Comparison of ENCODE assay signal across 31 cellular contexts in the genomic region with DNA sequence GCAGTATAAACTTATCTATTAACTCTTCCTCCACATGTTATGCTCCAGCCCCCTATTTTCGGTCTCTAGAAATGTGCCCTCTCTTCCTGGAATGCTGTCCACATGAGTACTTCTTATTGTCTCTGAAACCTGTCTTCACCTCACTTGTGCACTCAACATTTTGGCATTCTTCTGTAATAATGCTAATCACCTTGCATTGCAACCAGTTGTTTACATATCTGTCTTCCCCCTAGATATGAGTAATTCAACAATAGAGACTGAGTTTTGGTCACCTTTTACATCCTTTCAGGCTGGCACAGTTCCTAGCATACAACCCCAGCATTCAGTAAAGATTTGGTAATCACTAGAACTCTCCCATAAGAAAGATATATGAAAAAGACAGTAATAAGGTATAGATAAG. TPM values are rescaled to one million over a fixed set of nuclear protein-coding genes. Genes with fewer than 3 reads are reported as not detected.
"Had no signal": no experiment of that assay in that cellular context is flagged by ENCODE, and none has a peak within 500 bp of the region (broad histone marks: within the 10 kb centered on the region; RNA-seq: fewer than 3 reads in every experiment).

No MANE protein-coding gene starts in this region.

- H3K4me3 Mint-ChIP-seq: activated naive CD8-positive, alpha-beta T cell; activated T-cell treated with anti-CD3 and anti-CD28 coated beads, Interleukin-2, amount 50 U/mL, for 24 hours; central memory CD8-positive, alpha-beta T cell; endodermal cell; natural killer cell treated with Interleukin-12 subunit alpha and Interleukin-12 subunit beta and Interleukin-15 and Interleukin-18, amount 100 ng/mL, for 72 hours; stimulated activated naive CD8-positive, alpha-beta T cell treated with anti-CD3 and anti-CD28 coated beads, Interleukin-15, amount 100 ng/mL, for 72 hours; T-helper 1 cell treated with Interleukin-12 subunit alpha and Interleukin-12 subunit beta and Interleukin-4 antibody, amounts not matched to agents 30 μg/mL and 1 μg/mL, for 36 hours; WTC11 had no signal

- H3K4me3 ChIP-seq: adrenal gland, ascending aorta, coronary artery, left lung, lung, pancreas, psoas muscle, right atrium auricular region, skin epidermis, suprapubic skin, tibial nerve had no signal

- H3K4me1 ChIP-seq: adrenal gland, left lung, pancreas, psoas muscle, right atrium auricular region had no signal

- ATAC-seq: left lung; natural killer cell treated with Interleukin-12 subunit alpha and Interleukin-12 subunit beta and Interleukin-15 and Interleukin-18, amount 100 ng/mL, for 72 hours; pancreas; psoas muscle; stimulated activated naive CD8-positive, alpha-beta T cell treated with anti-CD3 and anti-CD28 coated beads, Interleukin-15, amount 100 ng/mL, for 72 hours; WTC11 had no signal

- H3K27ac Mint-ChIP-seq: activated naive CD8-positive, alpha-beta T cell; activated T-cell treated with anti-CD3 and anti-CD28 coated beads, Interleukin-2, amount 50 U/mL, for 24 hours; activated T-helper 2 cell treated with anti-CD3 and anti-CD28 coated beads, Interferon-gamma antibody, Interleukin-2, Interleukin-4, amounts not matched to agents 10 μg/mL and 5 μg/mL and 100 μg/mL, durations not matched to agents 14 hours and 24 hours and 36 hours; endodermal cell; natural killer cell treated with Interleukin-12 subunit alpha and Interleukin-12 subunit beta and Interleukin-15 and Interleukin-18, amount 100 ng/mL, for 72 hours; stimulated activated naive CD8-positive, alpha-beta T cell treated with anti-CD3 and anti-CD28 coated beads, Interleukin-15, amount 100 ng/mL, for 72 hours; T-helper 1 cell treated with Interleukin-12 subunit alpha and Interleukin-12 subunit beta and Interleukin-4 antibody, amounts not matched to agents 30 μg/mL and 1 μg/mL, for 36 hours; WTC11 had no signal

- H3K9me3 Mint-ChIP-seq: activated T-cell treated with anti-CD3 and anti-CD28 coated beads, Interleukin-2, amount 50 U/mL, for 24 hours; activated T-helper 2 cell treated with anti-CD3 and anti-CD28 coated beads, Interferon-gamma antibody, Interleukin-2, Interleukin-4, amounts not matched to agents 10 μg/mL and 5 μg/mL and 100 μg/mL, durations not matched to agents 14 hours and 24 hours and 36 hours; central memory CD8-positive, alpha-beta T cell; endodermal cell; natural killer cell treated with Interleukin-12 subunit alpha and Interleukin-12 subunit beta and Interleukin-15 and Interleukin-18, amount 100 ng/mL, for 72 hours; stimulated activated naive CD8-positive, alpha-beta T cell treated with anti-CD3 and anti-CD28 coated beads, Interleukin-15, amount 100 ng/mL, for 72 hours; T-helper 1 cell treated with Interleukin-12 subunit alpha and Interleukin-12 subunit beta and Interleukin-4 antibody, amounts not matched to agents 30 μg/mL and 1 μg/mL, for 36 hours had no signal

- H3K36me3 Mint-ChIP-seq: activated naive CD8-positive, alpha-beta T cell; natural killer cell treated with Interleukin-12 subunit alpha and Interleukin-12 subunit beta and Interleukin-15 and Interleukin-18, amount 100 ng/mL, for 72 hours; WTC11 had no signal

- H3K9me3 ChIP-seq: adrenal gland, ascending aorta, left lung, pancreas, psoas muscle, right atrium auricular region, suprapubic skin, tibial nerve had no signal

- H3K27me3 ChIP-seq: adrenal gland, ascending aorta, brain microvascular endothelial cell, left lung, pancreas, right atrium auricular region, suprapubic skin, tibial nerve had no signal

- H3K27me3 Mint-ChIP-seq: stimulated activated naive CD8-positive, alpha-beta T cell treated with anti-CD3 and anti-CD28 coated beads, Interleukin-15, amount 100 ng/mL, for 72 hours had no signal

- H3K27ac ChIP-seq: adrenal gland, ascending aorta, brain microvascular endothelial cell, coronary artery, left lung, pancreas, psoas muscle, right atrium auricular region, skin epidermis, suprapubic skin, tibial nerve had no signal

- H3K36me3 ChIP-seq: adrenal gland, left lung, pancreas, suprapubic skin had no signal

- H3K4me1 Mint-ChIP-seq: central memory CD8-positive, alpha-beta T cell; stimulated activated naive CD8-positive, alpha-beta T cell treated with anti-CD3 and anti-CD28 coated beads, Interleukin-15, amount 100 ng/mL, for 72 hours had no signal

- DNase-seq: activated CD8-positive, alpha-beta memory T cell treated with anti-CD3 and anti-CD28 coated beads for 24 hours; activated CD8-positive, alpha-beta memory T cell treated with anti-CD3 and anti-CD28 coated beads, Interleukin-2, amount 50 U/mL, for 4 hours; activated naive CD4-positive, alpha-beta T cell; activated T-cell treated with anti-CD3 and anti-CD28 coated beads, Interleukin-2, amount 50 U/mL, for 24 hours; adrenal gland; brain microvascular endothelial cell; endodermal cell; erythroblast; foreskin fibroblast; glutamatergic neuron; hippocampal formation; kidney glomerular epithelial cell; left lung; pancreas; psoas muscle; stimulated activated CD4-positive, alpha-beta T cell treated with anti-CD3 and anti-CD28 coated beads, Interleukin-1b, Interleukin-23, amount 100 ng/mL, for 48 hours; stimulated activated naive CD8-positive, alpha-beta T cell treated with anti-CD3 and anti-CD28 coated beads, Interleukin-15, amount 100 ng/mL, for 72 hours; T1000 had no signal

RNA-seq across cellular contexts. Expression of a gene that starts 17.2 kb away (rescaled TPM):
- total RNA-seq: activated T-helper 2 cell treated with anti-CD3 and anti-CD28 coated beads, Interferon-gamma antibody, Interleukin-2, Interleukin-4, amounts not matched to agents 10 μg/mL and 5 μg/mL and 100 μg/mL, durations not matched to agents 14 hours and 24 hours and 36 hours had no signal
